ENCODE assay signal across 4 cellular contexts in the genomic region with DNA sequence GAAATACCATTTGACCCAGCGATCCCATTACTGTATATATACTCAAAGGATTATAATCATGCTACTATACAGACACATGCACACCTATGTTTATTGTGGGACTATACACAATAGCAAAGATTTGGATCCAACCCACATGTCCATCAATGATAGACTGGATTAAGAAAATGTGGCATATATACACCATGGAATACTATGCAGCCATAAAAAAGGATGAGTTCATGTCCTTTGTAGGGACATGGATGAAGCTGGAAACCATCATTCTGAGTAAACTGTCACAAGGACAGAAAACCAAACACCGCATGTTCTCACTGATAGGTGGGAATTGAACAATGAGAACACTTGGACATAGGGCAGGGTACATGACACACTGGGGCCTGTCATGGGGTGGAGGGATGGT. TPM values are rescaled to one million over a fixed set of nuclear protein-coding genes. Genes with fewer than 3 reads are reported as not detected.
"Had no signal": no experiment of that assay in that cellular context is flagged by ENCODE, and none has a peak within 500 bp of the region (broad histone marks: within the 10 kb centered on the region; RNA-seq: fewer than 3 reads in every experiment).

No MANE protein-coding gene starts in this region.

RNA-seq across cellular contexts. Expression of a gene that starts 43.2 kb away (rescaled TPM):
- total RNA-seq: LHCN-M2, M059J, MCF 10A, NCI-H460 had no signal
